In the genomic region with DNA sequence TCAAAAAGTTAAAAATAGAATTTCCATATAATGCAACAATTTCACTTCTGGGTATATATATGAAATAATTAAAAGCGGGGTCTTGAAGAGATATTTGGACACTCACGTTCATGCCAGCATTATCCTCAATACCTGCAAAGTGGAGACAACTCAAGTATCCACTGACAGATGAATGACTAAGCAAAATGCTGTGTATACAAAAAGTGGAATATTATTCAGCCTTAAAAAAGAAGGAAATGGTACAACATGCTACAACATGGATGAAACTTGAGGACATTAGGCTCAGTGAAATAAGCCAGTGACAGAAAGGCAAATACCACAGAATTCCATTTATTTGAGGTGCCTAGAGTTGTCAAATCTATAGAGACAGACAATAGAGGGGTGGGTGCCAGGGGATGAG, we compare ENCODE assay signal across 1 cellular context.
TF ChIP-seq lines count a peak whose summit lies in the region.

No MANE protein-coding gene starts in this region.

TF ChIP-seq in K562, 482 proteins besides CTCF, POLR2A, EP300 and RAD21 (continued from another document):
- TF ChIP-seq, protein P1, sequence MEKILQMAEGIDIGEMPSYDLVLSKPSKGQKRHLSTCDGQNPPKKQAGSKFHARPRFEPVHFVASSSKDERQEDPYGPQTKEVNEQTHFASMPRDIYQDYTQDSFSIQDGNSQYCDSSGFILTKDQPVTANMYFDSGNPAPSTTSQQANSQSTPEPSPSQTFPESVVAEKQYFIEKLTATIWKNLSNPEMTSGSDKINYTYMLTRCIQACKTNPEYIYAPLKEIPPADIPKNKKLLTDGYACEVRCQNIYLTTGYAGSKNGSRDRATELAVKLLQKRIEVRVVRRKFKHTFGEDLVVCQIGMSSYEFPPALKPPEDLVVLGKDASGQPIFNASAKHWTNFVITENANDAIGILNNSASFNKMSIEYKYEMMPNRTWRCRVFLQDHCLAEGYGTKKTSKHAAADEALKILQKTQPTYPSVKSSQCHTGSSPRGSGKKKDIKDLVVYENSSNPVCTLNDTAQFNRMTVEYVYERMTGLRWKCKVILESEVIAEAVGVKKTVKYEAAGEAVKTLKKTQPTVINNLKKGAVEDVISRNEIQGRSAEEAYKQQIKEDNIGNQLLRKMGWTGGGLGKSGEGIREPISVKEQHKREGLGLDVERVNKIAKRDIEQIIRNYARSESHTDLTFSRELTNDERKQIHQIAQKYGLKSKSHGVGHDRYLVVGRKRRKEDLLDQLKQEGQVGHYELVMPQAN (IDR thresholded peaks at IDR 0.05; ENCODE audit: borderline replicate concordance): no peak
- TF ChIP-seq ESRRB (CRISPR knock-in tag; IDR thresholded peaks at IDR 0.05; ENCODE audit: borderline replicate concordance): no peak
